Comparison of ENCODE assay signal across 26 cellular contexts in genomic region chr3:32498992-32499391, GRCh38.
"Had no signal": no experiment of that assay in that cellular context is flagged by ENCODE, and none has a peak within 500 bp of the region (broad histone marks: within the 10 kb centered on the region; RNA-seq: fewer than 3 reads in every experiment).

No MANE protein-coding gene starts in this region.

- H3K9ac ChIP-seq: parathyroid adenoma had no signal

- H3K4me3 ChIP-seq: body of pancreas, cardiac muscle cell, mucosa of descending colon, skin epidermis, thoracic aorta, vagina had no signal

- ATAC-seq: activated CD8-positive, alpha-beta memory T cell treated with anti-CD3 and anti-CD28 coated beads, Interleukin-2, amount 10 ng/mL, durations not matched to agents 7 days and 5 days; activated CD8-positive, alpha-beta T cell treated with anti-CD3 and anti-CD28 coated beads for 36 hours; body of pancreas; left ventricle myocardium superior; mucosa of descending colon; right cardiac atrium had no signal

- H3K36me3 ChIP-seq: cardiac muscle cell, thoracic aorta, vagina had no signal

- H3K9me3 Mint-ChIP-seq: activated CD4-positive, alpha-beta T cell treated with anti-CD3 and anti-CD28 coated beads, Interleukin-2, amount 10 ng/mL, durations not matched to agents 7 days and 5 days; activated CD8-positive, alpha-beta T cell treated with anti-CD3 and anti-CD28 coated beads for 36 hours; activated naive CD4-positive, alpha-beta T cell treated with anti-CD3 and anti-CD28 coated beads, Interleukin-2, amount 50 U/mL, for 24 hours; immature natural killer cell; type B pancreatic cell had no signal

- H3K27ac Mint-ChIP-seq: activated CD4-positive, alpha-beta T cell treated with anti-CD3 and anti-CD28 coated beads, Interleukin-2, amount 10 ng/mL, durations not matched to agents 7 days and 5 days; activated CD8-positive, alpha-beta memory T cell treated with anti-CD3 and anti-CD28 coated beads, Interleukin-2, amount 10 ng/mL, durations not matched to agents 7 days and 5 days; nephron progenitor cell; type B pancreatic cell had no signal

- H3K27ac ChIP-seq: body of pancreas, cardiac muscle cell, parathyroid adenoma, thoracic aorta, vagina, WERI-Rb-1 had no signal

- H3K27me3 ChIP-seq: body of pancreas, cardiac muscle cell, vagina had no signal

- H2AFZ ChIP-seq: parathyroid adenoma had no signal

- H3K9me3 ChIP-seq: body of pancreas, mucosa of descending colon, thoracic aorta, vagina had no signal

- H3K27me3 Mint-ChIP-seq: activated CD4-positive, alpha-beta T cell treated with anti-CD3 and anti-CD28 coated beads, Interleukin-2, amount 10 ng/mL, durations not matched to agents 7 days and 5 days; activated CD8-positive, alpha-beta memory T cell treated with anti-CD3 and anti-CD28 coated beads, Interleukin-2, amount 10 ng/mL, durations not matched to agents 7 days and 5 days; activated CD8-positive, alpha-beta T cell treated with anti-CD3 and anti-CD28 coated beads for 36 hours; activated naive CD4-positive, alpha-beta T cell treated with anti-CD3 and anti-CD28 coated beads, Interleukin-2, amount 50 U/mL, for 24 hours; type B pancreatic cell had no signal

- DNase-seq: activated CD4-positive, alpha-beta T cell treated with anti-CD3 and anti-CD28 coated beads, Interleukin-2, amount 10 ng/mL, durations not matched to agents 7 days and 5 days; activated CD4-positive, CD25-positive, alpha-beta regulatory T cell treated with anti-CD3 and anti-CD28 coated beads, Interleukin-2, amount 50 U/mL, for 72 hours; activated CD8-positive, alpha-beta memory T cell treated with anti-CD3 and anti-CD28 coated beads, Interleukin-2, amount 10 ng/mL, durations not matched to agents 7 days and 5 days; activated CD8-positive, alpha-beta T cell treated with anti-CD3 and anti-CD28 coated beads for 36 hours; activated gamma-delta T cell; activated T-cell treated with anti-CD3 and anti-CD28 coated beads for 4 hours; anterior cingulate cortex; body of pancreas; cortex of kidney; foreskin fibroblast; immature natural killer cell; left ventricle myocardium superior; mesenchymal stem cell; mucosa of descending colon; nephron progenitor cell; nucleus accumbens; right cardiac atrium; stimulated activated naive CD4-positive, alpha-beta T cell; WERI-Rb-1 had no signal

- H3K4me3 Mint-ChIP-seq: activated CD4-positive, alpha-beta T cell treated with anti-CD3 and anti-CD28 coated beads, Interleukin-2, amount 10 ng/mL, durations not matched to agents 7 days and 5 days; activated CD8-positive, alpha-beta memory T cell treated with anti-CD3 and anti-CD28 coated beads, Interleukin-2, amount 10 ng/mL, durations not matched to agents 7 days and 5 days; activated CD8-positive, alpha-beta T cell treated with anti-CD3 and anti-CD28 coated beads for 36 hours; activated naive CD4-positive, alpha-beta T cell treated with anti-CD3 and anti-CD28 coated beads, Interleukin-2, amount 50 U/mL, for 24 hours; immature natural killer cell; nephron progenitor cell; type B pancreatic cell had no signal
